In genomic region chr19:48718711-48719231, GRCh38 we compare ENCODE assay signal across 1 cellular context.
A peak's percentile ranks its signal among the peaks of the same experiment; 100 is the strongest.
TF ChIP-seq lines count a peak whose summit lies in the region.

No MANE protein-coding gene starts in this region.

TF ChIP-seq in HepG2, 621 proteins besides CTCF, POLR2A, EP300 and RAD21 (continues in another document):
- TF ChIP-seq NFE2L2 (IDR thresholded peaks at IDR 0.05; ENCODE audit: low read length) (no peak), ZNF782 (CRISPR knock-in tag; IDR thresholded peaks at IDR 0.05; ENCODE audit: borderline replicate concordance) (no peak), MTA1 (CRISPR knock-in tag; IDR thresholded peaks at IDR 0.05; ENCODE audit: borderline replicate concordance) (peak; percentile 79; the same call in 1 of the 2 replicates), KDM1A (CRISPR knock-in tag; IDR thresholded peaks at IDR 0.05) (no peak), STAT5B (CRISPR knock-in tag; IDR thresholded peaks at IDR 0.05) (no peak), CEBPZ (IDR thresholded peaks at IDR 0.05; ENCODE audit: low read length) (no peak), PCBP1 (IDR thresholded peaks at IDR 0.05; ENCODE audit: borderline replicate concordance, low read depth, low read length) (no peak), ZKSCAN8 (CRISPR knock-in tag; IDR thresholded peaks at IDR 0.05; ENCODE audit: borderline replicate concordance) (no peak), NFE2L1 (CRISPR knock-in tag; IDR thresholded peaks at IDR 0.05; ENCODE audit: borderline replicate concordance) (no peak), ZNF660 (CRISPR knock-in tag; IDR thresholded peaks at IDR 0.05; ENCODE audit: borderline replicate concordance, low read depth) (no peak), ATF2 (CRISPR knock-in tag; IDR thresholded peaks at IDR 0.05) (peak; percentile 67; the same call in 1 of the 2 replicates), TCF7 (IDR thresholded peaks at IDR 0.05; ENCODE audit: low read depth) (no peak), ZNF274 (CRISPR knock-in tag; IDR thresholded peaks at IDR 0.05) (peak; percentile 65; the same call in 1 of the 2 replicates), ASH2L (IDR thresholded peaks at IDR 0.05; ENCODE audit: insufficient read length, low read depth, low read length) (no peak), NR1H2 (CRISPR knock-in tag; IDR thresholded peaks at IDR 0.05; ENCODE audit: borderline replicate concordance, low read depth) (no peak), GLI4 (CRISPR knock-in tag; IDR thresholded peaks at IDR 0.05; ENCODE audit: borderline replicate concordance) (0 out of 2 replicates have a peak, but pooled peaks have one; percentile 55), ADNP (CRISPR knock-in tag; IDR thresholded peaks at IDR 0.05) (no peak), ZNF605 (CRISPR knock-in tag; IDR thresholded peaks at IDR 0.05) (no peak), AGO1 (IDR thresholded peaks at IDR 0.05; ENCODE audit: low read depth, low read length, poor library complexity, severe bottlenecking) (no peak), ZFP91 (CRISPR knock-in tag; IDR thresholded peaks at IDR 0.05; ENCODE audit: borderline replicate concordance) (no peak; the same call in 1 of the 2 replicates), NFE2 (CRISPR knock-in tag; IDR thresholded peaks at IDR 0.05) (no peak), SSRP1 (CRISPR knock-in tag; IDR thresholded peaks at IDR 0.05) (no peak), ZKSCAN5 (CRISPR knock-in tag; IDR thresholded peaks at IDR 0.05) (no peak), ZNF547 (CRISPR knock-in tag; IDR thresholded peaks at IDR 0.05) (0 out of 2 replicates have a peak, but pooled peaks have one; percentile 30), ZNF138 (CRISPR knock-in tag; IDR thresholded peaks at IDR 0.05; ENCODE audit: low read depth) (no peak), ZNF850 (CRISPR knock-in tag; conservative IDR thresholded peaks at IDR 0.05) (no peak), RAD51 (IDR thresholded peaks at IDR 0.05; ENCODE audit: borderline replicate concordance) (no peak), ZBTB42 (CRISPR knock-in tag; IDR thresholded peaks at IDR 0.05) (no peak), CREBL2 (CRISPR knock-in tag; IDR thresholded peaks at IDR 0.05; ENCODE audit: borderline replicate concordance) (no peak), FOXA1 (IDR thresholded peaks at IDR 0.05) (no peak), FOXA1 (CRISPR knock-in tag; IDR thresholded peaks at IDR 0.05) (peak; percentile 39; the same call in 1 of the 2 replicates), ZSCAN12 (CRISPR knock-in tag; IDR thresholded peaks at IDR 0.05) (no peak), ZNF263 (CRISPR knock-in tag; IDR thresholded peaks at IDR 0.05) (no peak), SMYD3 (CRISPR knock-in tag; IDR thresholded peaks at IDR 0.05) (no peak), DPF2 (CRISPR knock-in tag; IDR thresholded peaks at IDR 0.05; ENCODE audit: borderline replicate concordance, low read depth) (no peak; the same call in 1 of the 2 replicates), ZNF329 (CRISPR knock-in tag; IDR thresholded peaks at IDR 0.05; ENCODE audit: low read depth) (no peak), CAMTA2 (CRISPR knock-in tag; IDR thresholded peaks at IDR 0.05; ENCODE audit: borderline replicate concordance) (no peak), CSRNP1 (CRISPR knock-in tag; IDR thresholded peaks at IDR 0.05) (peak; percentile 70; the same call in 1 of the 2 replicates), ZNF619 (CRISPR knock-in tag; IDR thresholded peaks at IDR 0.05) (no peak), NFYC (CRISPR knock-in tag; IDR thresholded peaks at IDR 0.05) (no peak), HMG20B (CRISPR knock-in tag; conservative IDR thresholded peaks at IDR 0.05) (no peak; the same call in 1 of the 2 replicates), ZIK1 (CRISPR knock-in tag; IDR thresholded peaks at IDR 0.05; ENCODE audit: borderline replicate concordance, low read depth) (no peak), ZNF317 (CRISPR knock-in tag; IDR thresholded peaks at IDR 0.05) (0 out of 2 replicates have a peak, but pooled peaks have one; percentile 10), TP53 (CRISPR knock-in tag; conservative IDR thresholded peaks at IDR 0.05) (no peak), ZNF557 (CRISPR knock-in tag; IDR thresholded peaks at IDR 0.05) (no peak), FOXM1 (CRISPR knock-in tag; IDR thresholded peaks at IDR 0.05) (no peak), HDAC6 (IDR thresholded peaks at IDR 0.05; ENCODE audit: low read depth, low read length) (no peak), SIX1 (CRISPR knock-in tag; IDR thresholded peaks at IDR 0.05; ENCODE audit: borderline replicate concordance) (no peak), ZNF484 (CRISPR knock-in tag; IDR thresholded peaks at IDR 0.05; ENCODE audit: borderline replicate concordance, low read depth) (no peak), ZNF7 (CRISPR knock-in tag; IDR thresholded peaks at IDR 0.05) (no peak), HNF1A (IDR thresholded peaks at IDR 0.05; ENCODE audit: low read depth) (no peak), HNF1A (CRISPR knock-in tag; IDR thresholded peaks at IDR 0.05; ENCODE audit: borderline replicate concordance) (peak; percentile 34; the same call in 1 of the 2 replicates), TFAP4 (IDR thresholded peaks at IDR 0.05; ENCODE audit: borderline replicate concordance, low read depth) (no peak), ZNF333 (CRISPR knock-in tag; IDR thresholded peaks at IDR 0.05; ENCODE audit: borderline replicate concordance) (no peak), U2AF2 (IDR thresholded peaks at IDR 0.05; ENCODE audit: low read depth, low read length) (no peak), ZNF770 (CRISPR knock-in tag; IDR thresholded peaks at IDR 0.05) (peak; percentile 91), PTBP1 (IDR thresholded peaks at IDR 0.05; ENCODE audit: low read depth, low read length, poor library complexity, severe bottlenecking) (no peak), ZNF382 (CRISPR knock-in tag; IDR thresholded peaks at IDR 0.05; ENCODE audit: borderline replicate concordance) (no peak), TGIF2 (CRISPR knock-in tag; IDR thresholded peaks at IDR 0.05) (no peak)
